In genomic region chr19:18328340-18329034, GRCh38 we compare ENCODE assay signal across 8 cellular contexts. TPM values are rescaled to one million over a fixed set of nuclear protein-coding genes. Genes with fewer than 3 reads are reported as not detected.
DNase-seq lines count a peak whose midpoint lies in the region; ATAC-seq and TF ChIP-seq lines count a peak whose summit lies in the region.

No MANE protein-coding gene starts in this region.

- TF ChIP-seq CTCF in GM12873 (IDR thresholded peaks at IDR 0.05; ENCODE audit: insufficient read depth, low read depth, low read length, missing control alignments) (peak; percentile 93), ascending aorta (IDR thresholded peaks at IDR 0.05) (peak; percentile 88 to 96 (median 92))

- intact Hi-C loops in ascending aorta (cut with DNase I): loop anchor here (1.0 to 5.0 kb wide), 2 partner anchors 46 to 136 kb away; partner anchors contain the start of gene MPV17L2
- intact Hi-C loops in right cardiac atrium (cut with DNase I): loop anchor here in 2 of 4 donors (2.0 to 10.0 kb wide), 2 partner anchors 50 to 124 kb away; partner anchors contain the start of gene RAB3A (in 1 of the 2)

- peak overlapping the region; percentile 28 to 50 for H3K27ac ChIP-seq in ascending aorta
- peak overlapping the region; percentile 69 for H3K27ac ChIP-seq in right cardiac atrium (ENCODE audit: low read length)

- peak; percentile 98 for DNase-seq in NCI-H146 treated with DMSO at 0.1 percent for 48 hours (lab: John Stamatoyannopoulos, UW; ENCODE audit: unreplicated experiment)
- peak; percentile 64 to 93 (median 80) for DNase-seq in T-helper 1 cell
- DNase-seq in ascending aorta (ENCODE audit: low spot score in 2 of 2): peak; percentile 79 to 97
- peak; percentile 91 to 94 (median 91) for DNase-seq in right cardiac atrium
- DNase-seq in putamen (ENCODE audit: low spot score): peak; percentile 97

- H3K9me3 ChIP-seq in ascending aorta (no peaks in the 10 kb centered on the region), right cardiac atrium (ENCODE audit: control insufficient read depth, low read length) (no peaks in the 10 kb centered on the region)

- peak overlapping the region; percentile 18 to 41 for H3K4me3 ChIP-seq in ascending aorta
- peak overlapping the region; percentile 31 for H3K4me3 ChIP-seq in right cardiac atrium (ENCODE audit: low read length)

- no peaks in the 10 kb centered on the region for H3K36me3 ChIP-seq in ascending aorta

- peak; percentile 85 for ATAC-seq in HG02870 (IDR thresholded peaks at IDR 0.05; ENCODE audit: unreplicated experiment)
- peak; percentile 98 to 99 for ATAC-seq in right cardiac atrium
- ATAC-seq in GM18868 (IDR thresholded peaks at IDR 0.05; ENCODE audit: unreplicated experiment): no peak

- WGBS in right cardiac atrium: 2% methylated on average over 9 of the region's 9 CpGs

- H3K4me1 ChIP-seq in ascending aorta (peaks cover 0 to 19% of the 10 kb centered on the region in 2 donors), right cardiac atrium (ENCODE audit: control insufficient read depth, insufficient read depth, low read length) (no peaks in the 10 kb centered on the region)

- H3K27me3 ChIP-seq in ascending aorta (no peaks in the 10 kb centered on the region), right cardiac atrium (ENCODE audit: control insufficient read depth, insufficient read depth) (no peaks in the 10 kb centered on the region)

RNA-seq across cellular contexts. Expression of gene LSM4, which starts 5.6 kb away (rescaled TPM):
- total RNA-seq in ascending aorta (62.5 TPM), right cardiac atrium (10 to 100 TPM; 55.6 to 77.2 (median 64.8) TPM)
- polyA plus RNA-seq in right cardiac atrium: 131 TPM

RNA-seq across cellular contexts. Expression of gene PGPEP1, which starts 11.9 kb away (rescaled TPM):
- total RNA-seq in ascending aorta: 14.8 TPM
- total RNA-seq in right cardiac atrium: 10 to 100 TPM; 31.3 to 42.0 (median 35.0) TPM
- 17.4 TPM for polyA plus RNA-seq in right cardiac atrium

RNA-seq across cellular contexts. Expression of gene JUND, which starts 47.1 kb away (rescaled TPM):
- 3,570 TPM for total RNA-seq in ascending aorta
- total RNA-seq in right cardiac atrium: 100 to 1,000 TPM; 117 to 229 (median 122) TPM
- 233 TPM for polyA plus RNA-seq in right cardiac atrium

RNA-seq across cellular contexts. Expression of gene IQCN, which starts 54.2 kb away (rescaled TPM):
- total RNA-seq in ascending aorta: 51.2 TPM
- total RNA-seq in right cardiac atrium: 1 to 10 TPM in 2 of 4 donors, under 1 TPM in 2; 0.65 to 1.4 (median 1.1) TPM
- 5.3 TPM for polyA plus RNA-seq in right cardiac atrium

RNA-seq across cellular contexts. Expression of gene GDF15, which starts 57.5 kb away (rescaled TPM):
- total RNA-seq in ascending aorta: 8.5 TPM
- total RNA-seq in right cardiac atrium: under 1 TPM in 3 of 4 donors, not detected in 1; 0.50 to 0.60 (median 0.53) TPM
- 0.25 TPM for polyA plus RNA-seq in right cardiac atrium

Comparison
In these comparisons a context has a peak if more than half of its experiments do, and no peak if none do; other contexts are left out.
1. RNA of gene JUND, which starts 47.1 kb away (total RNA-seq): 3,570 TPM in ascending aorta (single experiment); 117 to 229 TPM in right cardiac atrium; every median in the first group is over 10 times any median in the second.
2. Peak in every context shown above with its lines, with median percentiles within 50 percentile points of each other: DNase-seq.